In genomic region chr16:84928679-84929420, GRCh38 we compare ENCODE assay signal across 11 cellular contexts.
A peak's percentile ranks its signal among the peaks of the same experiment; 100 is the strongest.
DNase-seq lines count a peak whose midpoint lies in the region; ATAC-seq and TF ChIP-seq lines count a peak whose summit lies in the region.
"Had no signal": no experiment of that assay in that cellular context is flagged by ENCODE, and none has a peak within 500 bp of the region (broad histone marks: within the 10 kb centered on the region; RNA-seq: fewer than 3 reads in every experiment).

No MANE protein-coding gene starts in this region.

- TF ChIP-seq CTCF in RWPE1 (conservative IDR thresholded peaks at IDR 0.05; ENCODE audit: low read depth) = no peak

- POLR2A ChIA-PET in RWPE1 (lab: Yijun Ruan, JAX; ENCODE audit: low non-redundant PET) = no interaction called here

- H3K4me3 Mint-ChIP-seq in stimulated activated memory B cell treated with anti-CD40 and anti-IgM and Interleukin-4, amounts not matched to agents 10 μg/mL and 1 μg/mL and 100 μg/mL, for 72 hours = no peak overlapping the region

- no peaks in the 10 kb centered on the region for H3K36me3 Mint-ChIP-seq in stimulated activated memory B cell treated with anti-CD40 and anti-IgM and Interleukin-4, amounts not matched to agents 10 μg/mL and 1 μg/mL and 100 μg/mL, for 72 hours

- CTCF ChIA-PET in RWPE1 (lab: Yijun Ruan, JAX) = interaction anchor here (0.7 to 1.9 kb wide), 3 partner anchors 42 to 742 kb away, joined by 3 to 8 read pairs (median 4); partner anchors contain the start of gene TAF1C

- no peaks in the 10 kb centered on the region for H3K4me1 Mint-ChIP-seq in stimulated activated memory B cell treated with anti-CD40 and anti-IgM and Interleukin-4, amounts not matched to agents 10 μg/mL and 1 μg/mL and 100 μg/mL, for 72 hours

- H3K27me3 Mint-ChIP-seq in stimulated activated memory B cell treated with anti-CD40 and anti-IgM and Interleukin-4, amounts not matched to agents 10 μg/mL and 1 μg/mL and 100 μg/mL, for 72 hours = peaks cover 14% of the 10 kb centered on the region

- intact Hi-C loops in left cardiac atrium (cut with DNase I) = loop anchor here in 1 of 2 donors (5.0 kb wide), 1 partner anchor 43 kb away; no protein-coding TSS in a partner anchor
- intact Hi-C loops in sciatic nerve (cut with DNase I) = no loop called here

- H3K27ac Mint-ChIP-seq in stimulated activated memory B cell treated with anti-CD40 and anti-IgM and Interleukin-4, amounts not matched to agents 10 μg/mL and 1 μg/mL and 100 μg/mL, for 72 hours = no peak overlapping the region

- peaks cover 9% of the 10 kb centered on the region for H3K9me3 Mint-ChIP-seq in stimulated activated memory B cell treated with anti-CD40 and anti-IgM and Interleukin-4, amounts not matched to agents 10 μg/mL and 1 μg/mL and 100 μg/mL, for 72 hours

- ATAC-seq in left cardiac atrium (peak; percentile 53 to 84), sciatic nerve (peak; percentile 73), GM19035 (IDR thresholded peaks at IDR 0.05; ENCODE audit: unreplicated experiment) (no peak)
- ATAC-seq in stimulated activated memory B cell treated with anti-CD40 and anti-IgM and Interleukin-4, amounts not matched to agents 10 μg/mL and 1 μg/mL and 100 μg/mL, for 72 hours = no peak

- H3K27ac ChIP-seq in RWPE1 = peak overlapping the region; percentile 23
- H3K27ac ChIP-seq: C4-2B had no signal

- DNase-seq in AG20443 (ENCODE audit: low spot score) = peak; percentile 95
- peak; percentile 58 for DNase-seq in RWPE1 (ENCODE audit: low spot score)
- peak; percentile 87 for DNase-seq in left cardiac atrium
- DNase-seq in sciatic nerve (ENCODE audit: low spot score) = peak; percentile 86
- DNase-seq in HuH-7 (ENCODE audit: low spot score) = no peak
- no peak for DNase-seq in iPS-NIHi7 (ENCODE audit: extremely low spot score)
- DNase-seq: kidney glomerular epithelial cell, NCI-H748 treated with DMSO at 0.1 percent for 48 hours had no signal

Comparison
In these comparisons a context has a peak if more than half of its experiments do, and no peak if none do; other contexts are left out.
1. DNase-seq: peak in AG20443 (single experiment), RWPE1 (single experiment), left cardiac atrium (single experiment) and sciatic nerve (single experiment); none in HuH-7 (single experiment) and iPS-NIHi7 (single experiment).
2. ATAC-seq: peak in left cardiac atrium (2 of 2) and sciatic nerve (single experiment); none in GM19035 (single experiment) and stimulated activated memory B cell treated with anti-CD40 and anti-IgM and Interleukin-4, amounts not matched to agents 10 μg/mL and 1 μg/mL and 100 μg/mL, for 72 hours (single experiment).